ENCODE assay signal across 16 cellular contexts in genomic region chr10:57689898-57690297, GRCh38.
DNase-seq lines count a peak whose midpoint lies in the region; FAIRE-seq lines count a peak whose summit lies in the region.
"Had no signal": no experiment of that assay in that cellular context is flagged by ENCODE, and none has a peak within 500 bp of the region (broad histone marks: within the 10 kb centered on the region; RNA-seq: fewer than 3 reads in every experiment).

No MANE protein-coding gene starts in this region.

- DNase-seq in NCI-H1417 treated with DMSO at 0.1 percent for 48 hours (lab: John Stamatoyannopoulos, UW), result peak; percentile 8
- no peak for DNase-seq in NCI-H1417 (lab: John Stamatoyannopoulos, UW)
- DNase-seq in DMS153 (lab: John Stamatoyannopoulos, UW), result peak; percentile 80
- peak; percentile 51 for DNase-seq in NCI-H748 treated with DMSO at 0.1 percent for 48 hours (lab: John Stamatoyannopoulos, UW)
- no peak for DNase-seq in central memory CD4-positive, alpha-beta T cell
- no peak for DNase-seq in retina
- DNase-seq: Calu3; CD8-positive, alpha-beta memory T cell; DMS79; KBM-7; NCI-H146; NCI-H2029; NCI-H2171; NCI-H446 had no signal

- FAIRE-seq in islet of Langerhans (lab: Jason Lieb, UNC), result peak; percentile 5
- FAIRE-seq: A204.1 had no signal

Comparison
In these comparisons a context has a peak if more than half of its experiments do, and no peak if none do; other contexts are left out.
1. DNase-seq: peak in NCI-H1417 treated with DMSO at 0.1 percent for 48 hours (single experiment), DMS153 (single experiment) and NCI-H748 treated with DMSO at 0.1 percent for 48 hours (single experiment); none in NCI-H1417 (0 of 3), central memory CD4-positive, alpha-beta T cell (single experiment) and retina (single experiment).